8 cellular contexts compared by ENCODE assay signal in the genomic region with DNA sequence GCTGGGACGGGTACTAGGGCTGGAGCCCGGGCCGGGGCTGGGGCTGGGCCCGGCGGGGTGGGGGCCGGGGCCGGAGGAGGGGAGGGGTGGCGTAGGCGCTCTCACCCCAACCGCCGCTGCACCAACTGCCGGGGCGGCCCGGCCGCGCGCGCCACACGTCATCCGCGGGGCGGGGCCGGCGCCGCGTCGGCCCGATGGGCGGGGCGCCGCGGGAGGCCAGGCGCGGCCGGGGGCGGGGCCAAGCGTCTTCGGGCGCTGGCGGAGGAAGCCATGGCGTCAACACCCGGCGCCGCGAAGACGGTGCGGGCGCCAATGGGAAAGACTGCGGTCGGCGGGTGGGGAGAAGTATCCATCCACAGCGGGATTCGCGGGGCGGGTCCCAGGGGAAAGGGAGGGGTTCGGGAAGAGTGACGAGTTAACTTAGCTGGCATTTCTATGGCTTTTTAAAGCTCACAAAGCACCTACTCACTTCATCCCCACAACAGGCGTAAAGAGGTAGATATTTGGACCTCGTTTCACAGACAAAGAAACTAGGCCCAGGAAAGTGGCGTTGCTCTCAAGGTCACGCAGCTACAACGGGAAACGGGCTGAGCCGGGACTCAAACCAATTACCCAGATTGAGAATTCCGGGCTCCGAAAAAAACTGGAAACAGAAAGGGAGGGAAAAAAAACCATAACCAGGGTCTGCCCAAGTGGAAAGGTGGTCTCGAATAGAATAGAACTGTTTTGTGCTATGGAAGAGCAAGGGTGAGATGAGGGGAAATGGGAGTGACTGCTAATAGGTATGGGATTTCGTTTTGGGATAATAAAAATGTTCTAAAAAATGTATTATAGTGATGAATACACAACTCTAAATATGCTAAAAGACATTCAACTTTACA. TPM values are rescaled to one million over a fixed set of nuclear protein-coding genes. Genes with fewer than 3 reads are reported as not detected.
DNase-seq lines count a peak whose midpoint lies in the region; ATAC-seq, FAIRE-seq and TF ChIP-seq lines count a peak whose summit lies in the region.

Gene SPAG9, minus strand, starts transcription at position 130 of the 881 bp plus-strand sequence. CDS start 212 bp downstream, outside the sequence.

- H3K4me1 Mint-ChIP-seq in central memory CD8-positive, alpha-beta T cell, result peaks cover 52% of the 10 kb centered on the region

- peak within 1 kb of the TSS; percentile 97 for H3K4me2 ChIP-seq in keratinocyte (ENCODE audit: control insufficient read depth, extremely low read depth, insufficient read depth, low read depth, low read length)

- H3K9ac ChIP-seq in keratinocyte (ENCODE audit: control insufficient read depth, extremely low read depth, insufficient read depth, low read length), result peak within 1 kb of the TSS; percentile 96

- H3K27ac ChIP-seq in keratinocyte (ENCODE audit: control insufficient read depth, insufficient read depth, low read length), result peak within 1 kb of the TSS; percentile 98

- TF ChIP-seq CTCF in keratinocyte (optimal IDR thresholded peaks at IDR 0.05 in 1 of 3, IDR thresholded peaks at IDR 0.05 in 1 of 3, conservative IDR thresholded peaks at IDR 0.05 in 1 of 3; ENCODE audit: extremely low read depth in 1 of 3, insufficient read depth in 2 of 3, low read length in 3 of 3), result no peak

- peaks cover 45% of the 10 kb centered on the region for H3K79me2 ChIP-seq in keratinocyte (ENCODE audit: control insufficient read depth, insufficient read depth, low read length)

- H3K9me1 ChIP-seq in keratinocyte (ENCODE audit: control insufficient read depth, extremely low read depth, insufficient read depth, low read length), result peaks cover 4% of the 10 kb centered on the region

- peaks cover 19% of the 10 kb centered on the region for H4K20me1 ChIP-seq in keratinocyte (ENCODE audit: control insufficient read depth, extremely low read depth, insufficient read depth, low read length)

- H3K36me3 ChIP-seq in keratinocyte (ENCODE audit: control insufficient read depth in 2 of 2, extremely low read depth in 1 of 2, insufficient read depth in 2 of 2, low read length in 2 of 2), result peaks cover 2 to 3% of the 10 kb centered on the region in 2 experiments

- H3K9me3 ChIP-seq in keratinocyte (ENCODE audit: control insufficient read depth, low read depth, low read length), result no peaks in the 10 kb centered on the region

- peak within 1 kb of the TSS; percentile 67 to 84 (median 75) for H3K4me3 ChIP-seq in keratinocyte (ENCODE audit: control insufficient read depth in 2 of 3, extremely low read depth in 1 of 3, insufficient read depth in 2 of 3, low read depth in 1 of 3, low read length in 3 of 3)

- ATAC-seq in GM19023 (IDR thresholded peaks at IDR 0.05; ENCODE audit: unreplicated experiment), result peak; percentile 80
- ATAC-seq in HG03280 (IDR thresholded peaks at IDR 0.05; ENCODE audit: unreplicated experiment), result peak; percentile 80
- peak; percentile 68 to 69 for ATAC-seq in activated CD4-positive, CD25-positive, alpha-beta regulatory T cell treated with anti-CD3 and anti-CD28 coated beads, Interleukin-2, amount 50 U/mL, for 24 hours
- ATAC-seq in central memory CD8-positive, alpha-beta T cell (replicated peaks; ENCODE audit: extremely low read depth, poor library complexity, severe bottlenecking), result peak; percentile 79

- dilution Hi-C loops in keratinocyte (cut with MboI; ENCODE audit: extremely low pct_ligation_motif_present, low sequenced_read_pairs), result no loop called here

- no peaks in the 10 kb centered on the region for H3K9me3 Mint-ChIP-seq in central memory CD8-positive, alpha-beta T cell

- H3K27me3 ChIP-seq in keratinocyte (ENCODE audit: control insufficient read depth, extremely low read depth, insufficient read depth, low read length), result no peaks in the 10 kb centered on the region

- FAIRE-seq in keratinocyte (lab: Jason Lieb, UNC), result no peak

- H3K27me3 Mint-ChIP-seq in central memory CD8-positive, alpha-beta T cell, result no peaks in the 10 kb centered on the region

- H3K27ac Mint-ChIP-seq in central memory CD8-positive, alpha-beta T cell (ENCODE audit: low read depth), result peak within 1 kb of the TSS; percentile 94

- peak within 1 kb of the TSS; percentile 91 for H3K4me3 Mint-ChIP-seq in central memory CD8-positive, alpha-beta T cell

- peaks cover 16% of the 10 kb centered on the region for H3K36me3 Mint-ChIP-seq in central memory CD8-positive, alpha-beta T cell (ENCODE audit: insufficient read depth)

- peak within 1 kb of the TSS; percentile 81 for H2AFZ ChIP-seq in keratinocyte (ENCODE audit: control insufficient read depth, low read length)

- DNase-seq in AG08396 (ENCODE audit: low spot score) (peak; percentile 99), NCI-H345 treated with DMSO at 0.1 percent for 48 hours (lab: John Stamatoyannopoulos, UW; ENCODE audit: unreplicated experiment) (peak; percentile 90), keratinocyte (ENCODE audit: low read depth, low spot score) (peak; percentile 86)
- DNase-seq in central memory CD8-positive, alpha-beta T cell (ENCODE audit: low spot score in 2 of 2), result peak; percentile 75 to 80
- peak; percentile 82 to 93 (median 87) for DNase-seq in stimulated activated CD4-positive, alpha-beta T cell treated with anti-CD3 and anti-CD28 coated beads, Interleukin-12 subunit alpha, Interleukin-12 subunit beta, amount 100 ng/mL, for 48 hours (ENCODE audit: low read depth in 2 of 3, low spot score in 1 of 3)

- peaks cover 34% of the 10 kb centered on the region for H3K4me1 ChIP-seq in keratinocyte (ENCODE audit: control insufficient read depth, extremely low read depth, insufficient read depth, low read length)

RNA-seq across cellular contexts. Expression of gene SPAG9, which starts in this region (rescaled TPM):
- 34.6 to 43.1 TPM (median 36.7 TPM) in 3 replicates for polyA plus RNA-seq in keratinocyte
- 258 TPM for polyA plus RNA-seq in keratinocyte (2011; ENCODE audit: low read depth)
- polyA plus RNA-seq in keratinocyte (2011; cell fraction: cytosol; rRNA removed), result 24.1 and 35.5 TPM in 2 replicates
- 63.9 and 76.1 TPM in 2 replicates for polyA plus RNA-seq in keratinocyte (2011; cell fraction: nucleus; rRNA removed)
- 43.4 and 63.7 TPM in 2 replicates for polyA plus RNA-seq in keratinocyte (2012; ENCODE audit: low replicate concordance)
- 57.8 to 121 TPM (median 88.9 TPM) in 3 replicates for polyA minus RNA-seq in keratinocyte
- 37.2 TPM for polyA minus RNA-seq in keratinocyte (2011; cell fraction: cytosol; rRNA and poly(A)+ RNA removed)
- polyA minus RNA-seq in keratinocyte (2011; cell fraction: nucleus; rRNA and poly(A)+ RNA removed), result 70.3 and 145 TPM in 2 replicates

Comparison
In these comparisons a context has a peak if more than half of its experiments do, and no peak if none do; other contexts are left out.
1. Peak in every context shown above with its lines: DNase-seq, ATAC-seq, H3K4me3 ChIP-seq and H3K27ac ChIP-seq.